ENCODE assay signal across 1 cellular context in genomic region chr19:4334929-4335833, GRCh38.
A peak's percentile ranks its signal among the peaks of the same experiment; 100 is the strongest.
TF ChIP-seq lines count a peak whose summit lies in the region.

No MANE protein-coding gene starts in this region.

TF ChIP-seq in HepG2, 621 proteins besides CTCF, POLR2A, EP300 and RAD21:
- TF ChIP-seq, protein P1, sequence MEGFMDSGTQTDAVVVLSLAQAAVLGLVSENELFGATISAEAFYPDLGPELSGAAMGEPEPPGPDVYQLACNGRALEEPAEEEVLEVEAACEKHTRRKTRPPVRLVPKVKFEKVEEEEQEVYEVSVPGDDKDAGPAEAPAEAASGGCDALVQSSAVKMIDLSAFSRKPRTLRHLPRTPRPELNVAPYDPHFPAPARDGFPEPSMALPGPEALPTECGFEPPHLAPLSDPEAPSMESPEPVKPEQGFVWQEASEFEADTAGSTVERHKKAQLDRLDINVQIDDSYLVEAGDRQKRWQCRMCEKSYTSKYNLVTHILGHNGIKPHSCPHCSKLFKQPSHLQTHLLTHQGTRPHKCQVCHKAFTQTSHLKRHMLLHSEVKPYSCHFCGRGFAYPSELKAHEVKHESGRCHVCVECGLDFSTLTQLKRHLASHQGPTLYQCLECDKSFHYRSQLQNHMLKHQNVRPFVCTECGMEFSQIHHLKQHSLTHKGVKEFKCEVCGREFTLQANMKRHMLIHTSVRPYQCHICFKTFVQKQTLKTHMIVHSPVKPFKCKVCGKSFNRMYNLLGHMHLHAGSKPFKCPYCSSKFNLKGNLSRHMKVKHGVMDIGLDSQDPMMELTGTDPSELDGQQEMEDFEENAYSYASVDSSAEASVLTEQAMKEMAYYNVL (CRISPR knock-in tag; IDR thresholded peaks at IDR 0.05; ENCODE audit: borderline replicate concordance) = 0 out of 2 replicates have a peak, but pooled peaks have one; percentile 29
- TF ChIP-seq, protein P2, sequence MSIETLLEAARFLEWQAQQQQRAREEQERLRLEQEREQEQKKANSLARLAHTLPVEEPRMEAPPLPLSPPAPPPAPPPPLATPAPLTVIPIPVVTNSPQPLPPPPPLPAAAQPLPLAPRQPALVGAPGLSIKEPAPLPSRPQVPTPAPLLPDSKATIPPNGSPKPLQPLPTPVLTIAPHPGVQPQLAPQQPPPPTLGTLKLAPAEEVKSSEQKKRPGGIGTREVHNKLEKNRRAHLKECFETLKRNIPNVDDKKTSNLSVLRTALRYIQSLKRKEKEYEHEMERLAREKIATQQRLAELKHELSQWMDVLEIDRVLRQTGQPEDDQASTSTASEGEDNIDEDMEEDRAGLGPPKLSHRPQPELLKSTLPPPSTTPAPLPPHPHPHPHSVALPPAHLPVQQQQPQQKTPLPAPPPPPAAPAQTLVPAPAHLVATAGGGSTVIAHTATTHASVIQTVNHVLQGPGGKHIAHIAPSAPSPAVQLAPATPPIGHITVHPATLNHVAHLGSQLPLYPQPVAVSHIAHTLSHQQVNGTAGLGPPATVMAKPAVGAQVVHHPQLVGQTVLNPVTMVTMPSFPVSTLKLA (IDR thresholded peaks at IDR 0.05) = 0 out of 2 replicates have a peak, but pooled peaks have one; percentile 18
- TF ChIP-seq CEBPB (IDR thresholded peaks at IDR 0.05; ENCODE audit: borderline replicate concordance, low read depth, low read length) (0 out of 2 replicates have a peak, but pooled peaks have one; percentile 44), SMAD3 (CRISPR knock-in tag; IDR thresholded peaks at IDR 0.05) (no peak), ARNT2 (CRISPR knock-in tag; IDR thresholded peaks at IDR 0.05; ENCODE audit: low read depth) (no peak), ZNF580 (CRISPR knock-in tag; IDR thresholded peaks at IDR 0.05; ENCODE audit: borderline replicate concordance, low read depth) (no peak)
TF ChIP-seq in HepG2: peak in this region for 3.
